In the genomic region with DNA sequence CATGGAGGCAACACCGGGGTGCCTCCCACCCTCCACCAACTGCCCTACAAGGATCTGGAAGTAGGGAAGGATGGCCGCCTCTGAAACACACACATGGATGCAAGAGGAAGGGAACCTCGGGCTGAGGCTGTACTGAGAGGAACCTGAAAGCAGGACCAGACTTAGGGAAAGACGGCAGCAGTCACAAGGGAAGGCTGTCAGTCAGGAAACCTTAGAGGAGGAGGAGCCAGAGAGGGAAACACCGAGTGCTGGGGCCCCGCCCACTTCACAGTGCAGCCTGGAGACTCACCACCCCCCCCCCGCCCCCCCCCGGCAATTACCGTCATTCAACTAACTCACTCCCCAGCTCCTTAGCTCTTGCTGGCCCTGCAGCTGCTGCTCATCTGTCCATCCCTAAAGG, we compare ENCODE assay signal across 10 cellular contexts. TPM values are rescaled to one million over a fixed set of nuclear protein-coding genes. Genes with fewer than 3 reads are reported as not detected.
DNase-seq lines count a peak whose midpoint lies in the region; ATAC-seq, FAIRE-seq and TF ChIP-seq lines count a peak whose summit lies in the region.
"Had no signal": no experiment of that assay in that cellular context is flagged by ENCODE, and none has a peak within 500 bp of the region (broad histone marks: within the 10 kb centered on the region; RNA-seq: fewer than 3 reads in every experiment).

No MANE protein-coding gene starts in this region.

- no peak for TF ChIP-seq CTCF in NB4 (IDR thresholded peaks at IDR 0.05; ENCODE audit: low read depth, low read length)
- TF ChIP-seq CTCF in GM12878 (IDR thresholded peaks at IDR 0.05 in 2 of 3, conservative IDR thresholded peaks at IDR 0.05 in 1 of 3; ENCODE audit: control insufficient read depth in 2 of 3, extremely low read depth in 1 of 3, insufficient read depth in 1 of 3, low read depth in 3 of 3, low read length in 3 of 3) = no peak
- TF ChIP-seq CTCF in WTC11 (IDR thresholded peaks at IDR 0.05) = no peak

- peak overlapping the region in 2 of 4 donors; percentile 86 to 92 for H3K4me3 Mint-ChIP-seq in CD4-positive, CD25-positive, alpha-beta regulatory T cell
- peak overlapping the region; percentile 17 to 96 (median 75) for H3K4me3 Mint-ChIP-seq in naive thymus-derived CD4-positive, alpha-beta T cell
- H3K4me3 Mint-ChIP-seq in WTC11 = no peak overlapping the region

- H3K9me3 ChIP-seq in CD4-positive, CD25-positive, alpha-beta regulatory T cell (ENCODE audit: control insufficient read depth in 2 of 2, low read length in 2 of 2) = no peaks in the 10 kb centered on the region
- no peaks in the 10 kb centered on the region; the same call in 1 of the 3 replicates for H3K9me3 ChIP-seq in GM12878 (replicated peaks; ENCODE audit: control insufficient read depth, insufficient read depth, low read length)
- no peaks in the 10 kb centered on the region for H3K9me3 ChIP-seq in naive thymus-derived CD4-positive, alpha-beta T cell (ENCODE audit: control insufficient read depth in 2 of 3, low read length in 3 of 3)

- SMC1A ChIA-PET in GM12878 (lab: Charles Lee; ENCODE audit: uncharacterized antibody, unreplicated experiment) = interaction anchor here (2.2 to 13.1 kb wide), 5 partner anchors 10 to 215 kb away, joined by 6 to 158 read pairs (median 59); partner anchors contain the start of genes AGBL3 and TMEM140

- CTCF ChIA-PET in GM12878 (lab: Yijun Ruan, JAX) = interaction anchor here (1.0 to 12.2 kb wide), 6 partner anchors 11 to 214 kb away, joined by 3 to 157 read pairs (median 98); partner anchors contain the start of genes AGBL3, TMEM140 and WDR91
- CTCF ChIA-PET in naive thymus-derived CD4-positive, alpha-beta T cell (lab: Charles Lee) = interaction anchor here (0.6 to 3.9 kb wide), 2 partner anchors 174 to 182 kb away, joined by 3 to 20 read pairs; partner anchors contain the start of gene AGBL3
- CTCF ChIA-PET in WTC11 (lab: Charles Lee) = interaction anchor here (1.0 to 1.9 kb wide), 2 partner anchors 43 to 182 kb away, joined by 3 to 8 read pairs; partner anchors contain the start of genes AGBL3 and WDR91

- TF ChIP-seq RAD21 in GM12878 (IDR thresholded peaks at IDR 0.05; ENCODE audit: insufficient read depth, low read depth, low read length) = no peak

- peak overlapping the region; percentile 73; the same call in 1 of the 2 replicates for H3K9ac ChIP-seq in GM12878 (ENCODE audit: control insufficient read depth, insufficient read depth, low read length)

- peaks cover 33% of the 10 kb centered on the region for H3K36me3 Mint-ChIP-seq in CD4-positive, CD25-positive, alpha-beta regulatory T cell
- H3K36me3 Mint-ChIP-seq in naive thymus-derived CD4-positive, alpha-beta T cell = peaks cover 0 to 47% (median 31%) of the 10 kb centered on the region in 5 donors
- H3K36me3 Mint-ChIP-seq in WTC11 = peaks cover 53% of the 10 kb centered on the region

- intact Hi-C loops in GM12878 (cut with micrococcal nuclease; ENCODE audit: unreplicated experiment) (no loop called here), posterior vena cava (cut with DNase I) (loop anchor here (5.0 to 10.0 kb wide), 3 partner anchors 181 to 483 kb away; partner anchors contain the start of gene AGBL3 (in 2 of the 2))
- intact Hi-C loops in naive thymus-derived CD4-positive, alpha-beta T cell (cut with micrococcal nuclease) = loop anchor here in 1 of 2 donors (2.0 kb wide), 1 partner anchor 653 kb away; no protein-coding TSS in a partner anchor

- H3K4me2 ChIP-seq in GM12878 (ENCODE audit: control insufficient read depth, insufficient read depth) = peak overlapping the region; percentile 99

- in situ Hi-C loops in GM12878 (cut with MboI) = loop anchor here (5.0 to 10.0 kb wide), 2 partner anchors 176 to 523 kb away; partner anchors contain the start of gene BPGM

- peaks cover 26 to 56% (median 39%) of the 10 kb centered on the region in 4 donors for H3K4me1 Mint-ChIP-seq in CD4-positive, CD25-positive, alpha-beta regulatory T cell
- H3K4me1 Mint-ChIP-seq in naive thymus-derived CD4-positive, alpha-beta T cell = peaks cover 33 to 66% (median 49%) of the 10 kb centered on the region in 7 donors
- peaks cover 31% of the 10 kb centered on the region for H3K4me1 Mint-ChIP-seq in WTC11

- no peak for ATAC-seq in CD4-positive, CD25-positive, alpha-beta regulatory T cell (ENCODE audit: low read depth in 2 of 2)
- ATAC-seq in GM12878 (no peak), HG02970 (IDR thresholded peaks at IDR 0.05; ENCODE audit: low FRiP score, unreplicated experiment) (no peak), WTC11 (no peak)
- no peak for ATAC-seq in naive thymus-derived CD4-positive, alpha-beta T cell

- peaks cover 29% of the 10 kb centered on the region for H3K36me3 ChIP-seq in CD4-positive, CD25-positive, alpha-beta regulatory T cell (ENCODE audit: control insufficient read depth, insufficient read depth, low read length)
- H3K36me3 ChIP-seq in GM12878 (ENCODE audit: control insufficient read depth in 2 of 2, insufficient read depth in 2 of 2, low read length in 1 of 2) = peaks cover 35 to 38% of the 10 kb centered on the region in 2 experiments
- peaks cover 0 to 47% (median 10%) of the 10 kb centered on the region in 3 experiments for H3K36me3 ChIP-seq in naive thymus-derived CD4-positive, alpha-beta T cell (ENCODE audit: control insufficient read depth in 2 of 3, insufficient read depth in 3 of 3, low read length in 3 of 3)

- peak overlapping the region; percentile 48 to 97 (median 89) for H3K27ac Mint-ChIP-seq in CD4-positive, CD25-positive, alpha-beta regulatory T cell
- peak overlapping the region; percentile 92 to 98 (median 95) for H3K27ac Mint-ChIP-seq in naive thymus-derived CD4-positive, alpha-beta T cell
- H3K27ac Mint-ChIP-seq in WTC11 = no peak overlapping the region

- no peak for TF ChIP-seq EP300 in GM12878 (IDR thresholded peaks at IDR 0.05; ENCODE audit: borderline replicate concordance in 1 of 2, control insufficient read depth in 1 of 2, low read depth in 2 of 2, low read length in 2 of 2)

- WGBS in GM12878 (ENCODE audit: insufficient coverage, insufficient replicate concordance, low lambda C conversion rate, missing lambda C conversion rate) = 94% methylated on average over 4 of the region's 9 CpGs

- H3K4me1 ChIP-seq in CD4-positive, CD25-positive, alpha-beta regulatory T cell (ENCODE audit: control insufficient read depth, insufficient read depth, low read length, poor library complexity, severe bottlenecking) = peaks cover 25% of the 10 kb centered on the region
- peaks cover 24% of the 10 kb centered on the region for H3K4me1 ChIP-seq in GM12878 (ENCODE audit: control insufficient read depth, insufficient read depth, low read length)
- peaks cover 16 to 29% of the 10 kb centered on the region in 2 donors for H3K4me1 ChIP-seq in naive thymus-derived CD4-positive, alpha-beta T cell (ENCODE audit: control insufficient read depth in 2 of 2, insufficient read depth in 2 of 2, low read length in 2 of 2)

- H3K9me3 Mint-ChIP-seq in CD4-positive, CD25-positive, alpha-beta regulatory T cell = no peaks in the 10 kb centered on the region
- peaks cover 0 to under 1% (median 0%) of the 10 kb centered on the region in 11 donors for H3K9me3 Mint-ChIP-seq in naive thymus-derived CD4-positive, alpha-beta T cell
- H3K9me3 Mint-ChIP-seq in WTC11 = peaks cover 5% of the 10 kb centered on the region

- POLR2A ChIA-PET in GM12878 (lab: Charles Lee) = interaction anchor here (0.9 to 15.9 kb wide), 3 partner anchors 19 to 26 kb away, joined by 3 to 169 read pairs (median 155); partner anchors contain the start of gene TMEM140
- POLR2A ChIA-PET in naive thymus-derived CD4-positive, alpha-beta T cell (lab: Charles Lee) = interaction anchor here (2.6 to 12.9 kb wide), 3 partner anchors 11 to 181 kb away, joined by 8 to 183 read pairs (median 49); partner anchors contain the start of genes AGBL3 and TMEM140
- POLR2A ChIA-PET in WTC11 (lab: Charles Lee) = no interaction called here

- H3K27me3 ChIP-seq in CD4-positive, CD25-positive, alpha-beta regulatory T cell (ENCODE audit: control insufficient read depth, insufficient read depth, low read length) = no peaks in the 10 kb centered on the region
- no peaks in the 10 kb centered on the region for H3K27me3 ChIP-seq in GM12878 (replicated peaks in 1 of 2; ENCODE audit: control insufficient read depth in 2 of 2, insufficient read depth in 2 of 2, low read length in 1 of 2)
- no peaks in the 10 kb centered on the region for H3K27me3 ChIP-seq in naive thymus-derived CD4-positive, alpha-beta T cell (ENCODE audit: control insufficient read depth in 2 of 2, insufficient read depth in 2 of 2, low read length in 2 of 2)

- H3K27me3 Mint-ChIP-seq in CD4-positive, CD25-positive, alpha-beta regulatory T cell = no peaks in the 10 kb centered on the region
- H3K27me3 Mint-ChIP-seq in naive thymus-derived CD4-positive, alpha-beta T cell = no peaks in the 10 kb centered on the region
- no peaks in the 10 kb centered on the region for H3K27me3 Mint-ChIP-seq in WTC11 (ENCODE audit: low read depth)

- peaks cover 58% of the 10 kb centered on the region for H3K79me2 ChIP-seq in GM12878 (ENCODE audit: control insufficient read depth, insufficient read depth, low read length)

- FAIRE-seq in GM12878 (lab: Jason Lieb, UNC) = no peak
- FAIRE-seq: G401.6 had no signal

- no peak for DNase-seq in CD4-positive, CD25-positive, alpha-beta regulatory T cell
- DNase-seq in NB4 (ENCODE audit: low read depth) (no peak), GM12878 (ENCODE audit: low read depth, low spot score) (no peak), posterior vena cava (ENCODE audit: low spot score) (no peak), WTC11 (ENCODE audit: low spot score) (no peak)
- peak in 2 of 9 donors; percentile 20 to 36 for DNase-seq in naive thymus-derived CD4-positive, alpha-beta T cell
- DNase-seq in central memory CD4-positive, alpha-beta T cell = no peak
- DNase-seq: OCI-M1 had no signal

- TF ChIP-seq POLR2A in NB4 (IDR thresholded peaks at IDR 0.05; ENCODE audit: extremely low read depth, insufficient read length) (no peak), GM12878 (IDR thresholded peaks at IDR 0.05; ENCODE audit: low read depth, low read length) (peak; percentile 9; the same call in 1 of the 2 replicates)

- no TSS peak for BruUV-seq in GM12878 (replicated peaks; lab: Mats Ljungman, UMichigan)

- H3K27ac ChIP-seq in CD4-positive, CD25-positive, alpha-beta regulatory T cell (ENCODE audit: insufficient read depth, low read length, poor library complexity, severe bottlenecking) = peak overlapping the region; percentile 94
- peak overlapping the region; percentile 96; the same call in 1 of the 2 replicates for H3K27ac ChIP-seq in GM12878 (ENCODE audit: control insufficient read depth, insufficient read depth)
- peak overlapping the region; percentile 95 for H3K27ac ChIP-seq in naive thymus-derived CD4-positive, alpha-beta T cell (ENCODE audit: low read depth, low read length)

- H2AFZ ChIP-seq in GM12878 (ENCODE audit: control insufficient read depth, low read depth, low read length) = no peak overlapping the region

- H3K4me3 ChIP-seq in CD4-positive, CD25-positive, alpha-beta regulatory T cell (ENCODE audit: low read depth, low read length) = no peak overlapping the region
- H3K4me3 ChIP-seq in NB4 (ENCODE audit: low read depth, low read length) (peak overlapping the region; percentile 86), GM12878 (peak overlapping the region; percentile 84)
- no peak overlapping the region for H3K4me3 ChIP-seq in naive thymus-derived CD4-positive, alpha-beta T cell (ENCODE audit: low read length)

- no peaks in the 10 kb centered on the region; the same call in 1 of the 2 replicates for H4K20me1 ChIP-seq in GM12878 (ENCODE audit: control insufficient read depth, insufficient read depth)

- RAD21 ChIA-PET in GM12878 (lab: Charles Lee; ENCODE audit: unreplicated experiment) = interaction anchor here (0.6 to 11.6 kb wide), 12 partner anchors 7 to 725 kb away, joined by 3 to 151 read pairs (median 13); partner anchors contain the start of genes AGBL3, TMEM140 and WDR91

RNA-seq across cellular contexts. Expression of gene CYREN, which starts 2.5 kb away (rescaled TPM):
- total RNA-seq in CD4-positive, CD25-positive, alpha-beta regulatory T cell = 20.1 TPM
- polyA plus RNA-seq in CD4-positive, CD25-positive, alpha-beta regulatory T cell = 10 to 100 TPM; 25.3 to 39.8 (median 33.2) TPM
- total RNA-seq in GM12878 (2013; cell fraction: nucleolus; rRNA removed) = 111 and 122 TPM in 2 replicates
- total RNA-seq in GM12878 (2014; rRNA removed) (61.3 and 61.5 TPM in 2 replicates), GM12878 (2014; rRNA removed; fragmentation: Illumina TruSeq; extraction: Trizol) (48.3 and 50.8 TPM in 2 replicates), GM12878 (2021) (55.3 and 58.0 TPM in 2 replicates), posterior vena cava (10 to 100 TPM; 26.8 to 31.7 TPM), WTC11 (2021) (37.9 to 43.0 TPM (median 41.4 TPM) in 3 replicates)
- polyA plus RNA-seq in GM12878 (2011; ENCODE audit: low read depth) = 30.9 TPM
- polyA plus RNA-seq in GM12878 (2011; rRNA removed) (64.3 and 64.5 TPM in 2 replicates), GM12878 (2014; fragmentation: Illumina TruSeq; extraction: Trizol) (42.5 and 46.0 TPM in 2 replicates), GM12878 (2014; fragmentation: Nextera tagmentation; extraction: Ambion mirVana) (10 to 100 TPM in 1 of 2 experiments, 1 to 10 TPM in 1; 8.7 to 12.9 TPM), GM12878 (2014; rRNA removed) (49.6 and 54.6 TPM in 2 replicates), GM12878 (2016; fragmentation: Nextera tagmentation; extraction: Ambion mirVana) (10 to 100 TPM; 56.7 to 57.7 TPM)
- 66.1 and 70.1 TPM in 2 replicates for polyA plus RNA-seq in GM12878 (2011; cell fraction: cytosol; rRNA removed)
- 56.5 and 56.8 TPM in 2 replicates for polyA plus RNA-seq in GM12878 (2011; cell fraction: nucleus; rRNA removed)
- 44.2 and 50.8 TPM in 2 replicates for polyA plus RNA-seq in GM12878 (2012)
- polyA minus RNA-seq in GM12878 (2011; rRNA and poly(A)+ RNA removed) = 66.1 and 105 TPM in 2 replicates
- polyA minus RNA-seq in GM12878 (2011; cell fraction: cytosol; rRNA and poly(A)+ RNA removed) = 22.8 and 23.1 TPM in 2 replicates
- polyA minus RNA-seq in GM12878 (2011; cell fraction: nucleus; rRNA and poly(A)+ RNA removed) = 65.0 and 93.4 TPM in 2 replicates
- 10 to 100 TPM; 25.6 to 50.7 (median 32.0) TPM for total RNA-seq in naive thymus-derived CD4-positive, alpha-beta T cell
- polyA plus RNA-seq in naive thymus-derived CD4-positive, alpha-beta T cell = 10 to 100 TPM; 51.6 to 67.9 TPM

RNA-seq across cellular contexts. Expression of gene TMEM140, which starts 20.1 kb away (rescaled TPM):
- 44.7 TPM for total RNA-seq in CD4-positive, CD25-positive, alpha-beta regulatory T cell
- 10 to 100 TPM; 18.9 to 39.3 (median 30.3) TPM for polyA plus RNA-seq in CD4-positive, CD25-positive, alpha-beta regulatory T cell
- total RNA-seq in GM12878 (2013; cell fraction: nucleolus; rRNA removed) = 69.2 and 83.7 TPM in 2 replicates
- 2.4 and 2.9 TPM in 2 replicates for total RNA-seq in GM12878 (2014; rRNA removed)
- 3.3 and 4.3 TPM in 2 replicates for total RNA-seq in GM12878 (2014; rRNA removed; fragmentation: Illumina TruSeq; extraction: Trizol)
- total RNA-seq in GM12878 (2021) = 3.0 and 5.2 TPM in 2 replicates
- 18.1 TPM for polyA plus RNA-seq in GM12878 (2011; ENCODE audit: low read depth)
- 16.7 and 20.7 TPM in 2 replicates for polyA plus RNA-seq in GM12878 (2011; rRNA removed)
- 18.6 and 18.9 TPM in 2 replicates for polyA plus RNA-seq in GM12878 (2011; cell fraction: cytosol; rRNA removed)
- 12.3 and 14.9 TPM in 2 replicates for polyA plus RNA-seq in GM12878 (2011; cell fraction: nucleus; rRNA removed)
- 25.4 and 32.2 TPM in 2 replicates for polyA plus RNA-seq in GM12878 (2012)
- 3.2 and 3.7 TPM in 2 replicates for polyA plus RNA-seq in GM12878 (2014; fragmentation: Illumina TruSeq; extraction: Trizol)
- polyA plus RNA-seq in GM12878 (2014; fragmentation: Nextera tagmentation; extraction: Ambion mirVana) = 1 to 10 TPM in 1 of 2 experiments, under 1 TPM in 1; 0.85 to 1.1 TPM
- polyA plus RNA-seq in GM12878 (2014; rRNA removed) = 3.1 and 3.3 TPM in 2 replicates
- polyA plus RNA-seq in GM12878 (2016; fragmentation: Nextera tagmentation; extraction: Ambion mirVana) = 10 to 100 TPM; 11.2 to 12.4 TPM
- 21.2 and 24.0 TPM in 2 replicates for polyA minus RNA-seq in GM12878 (2011; rRNA and poly(A)+ RNA removed)
- polyA minus RNA-seq in GM12878 (2011; cell fraction: cytosol; rRNA and poly(A)+ RNA removed) = 6.5 and 8.0 TPM in 2 replicates
- 20.4 and 28.7 TPM in 2 replicates for polyA minus RNA-seq in GM12878 (2011; cell fraction: nucleus; rRNA and poly(A)+ RNA removed)
- 10 to 100 TPM; 17.8 to 44.7 (median 20.4) TPM for total RNA-seq in naive thymus-derived CD4-positive, alpha-beta T cell
- polyA plus RNA-seq in naive thymus-derived CD4-positive, alpha-beta T cell = 10 to 100 TPM; 16.8 to 29.4 TPM
- total RNA-seq in posterior vena cava = 10 to 100 TPM in 1 of 2 donors, 1 to 10 TPM in 1; 8.8 to 12.2 TPM
- 0.11 to 0.14 TPM in 2 of 3 replicates, not detected in the other for total RNA-seq in WTC11 (2021)

RNA-seq across cellular contexts. Expression of gene WDR91, which starts 43.3 kb away (rescaled TPM):
- total RNA-seq in CD4-positive, CD25-positive, alpha-beta regulatory T cell = 34.9 TPM
- polyA plus RNA-seq in CD4-positive, CD25-positive, alpha-beta regulatory T cell = 1 to 10 TPM; 3.4 to 4.7 (median 4.2) TPM
- total RNA-seq in GM12878 (2013; cell fraction: nucleolus; rRNA removed) = 127 and 142 TPM in 2 replicates
- total RNA-seq in GM12878 (2014; rRNA removed) (26.0 TPM in 2 replicates), GM12878 (2014; rRNA removed; fragmentation: Illumina TruSeq; extraction: Trizol) (13.3 and 15.8 TPM in 2 replicates), GM12878 (2021) (27.4 TPM in 2 replicates), posterior vena cava (10 to 100 TPM in 1 of 2 donors, 1 to 10 TPM in 1; 9.2 to 11.3 TPM), WTC11 (2021) (8.8 to 12.0 TPM (median 10.2 TPM) in 3 replicates)
- polyA plus RNA-seq in GM12878 (2011; ENCODE audit: low read depth) = 11.4 TPM
- polyA plus RNA-seq in GM12878 (2011; rRNA removed) (61.8 and 83.3 TPM in 2 replicates), GM12878 (2014; fragmentation: Illumina TruSeq; extraction: Trizol) (13.7 and 17.8 TPM in 2 replicates), GM12878 (2014; fragmentation: Nextera tagmentation; extraction: Ambion mirVana) (10 to 100 TPM in 1 of 2 experiments, 1 to 10 TPM in 1; 7.6 to 10.1 TPM), GM12878 (2014; rRNA removed) (31.9 and 37.2 TPM in 2 replicates), GM12878 (2016; fragmentation: Nextera tagmentation; extraction: Ambion mirVana) (10 to 100 TPM; 13.4 to 15.2 TPM)
- 79.6 and 99.6 TPM in 2 replicates for polyA plus RNA-seq in GM12878 (2011; cell fraction: cytosol; rRNA removed)
- polyA plus RNA-seq in GM12878 (2011; cell fraction: nucleus; rRNA removed) = 285 and 340 TPM in 2 replicates
- 19.4 and 28.1 TPM in 2 replicates for polyA plus RNA-seq in GM12878 (2012)
- polyA minus RNA-seq in GM12878 (2011; rRNA and poly(A)+ RNA removed) = 59.1 and 118 TPM in 2 replicates
- polyA minus RNA-seq in GM12878 (2011; cell fraction: cytosol; rRNA and poly(A)+ RNA removed) = 27.2 and 29.9 TPM in 2 replicates
- polyA minus RNA-seq in GM12878 (2011; cell fraction: nucleus; rRNA and poly(A)+ RNA removed) = 68.1 and 80.8 TPM in 2 replicates
- total RNA-seq in naive thymus-derived CD4-positive, alpha-beta T cell = 10 to 100 TPM; 18.2 to 59.2 (median 37.0) TPM
- polyA plus RNA-seq in naive thymus-derived CD4-positive, alpha-beta T cell = 1 to 10 TPM; 3.5 to 9.3 TPM

Comparison
In these comparisons a context has a peak if more than half of its experiments do, and no peak if none do; other contexts are left out.
1. H3K4me3 ChIP-seq: peak in NB4 (single experiment) and GM12878 (single experiment); none in CD4-positive, CD25-positive, alpha-beta regulatory T cell (single experiment) and naive thymus-derived CD4-positive, alpha-beta T cell (single experiment).
2. Peak in every context shown above with its lines, with median percentiles within 50 percentile points of each other: H3K27ac ChIP-seq.